ENCODE assay signal across 8 cellular contexts in genomic region chr9:113220467-113221002, GRCh38. TPM values are rescaled to one million over a fixed set of nuclear protein-coding genes. Genes with fewer than 3 reads are reported as not detected.
DNase-seq lines count a peak whose midpoint lies in the region; ATAC-seq and TF ChIP-seq lines count a peak whose summit lies in the region.

No MANE protein-coding gene starts in this region.

- 5 to 10% (median 8%) methylated on average over 11 of the region's 11 CpGs for WGBS in stomach, 5 donors

- peak overlapping the region; percentile 96 for H3K27ac Mint-ChIP-seq in stimulated activated naive CD8-positive, alpha-beta T cell treated with anti-CD3 and anti-CD28 coated beads, Interleukin-15, Interleukin-2, amounts not matched to agents 100 ng/mL and 50 ng/mL, for 24 hours
- H3K27ac Mint-ChIP-seq in activated T-helper 1 cell treated with anti-CD3 and anti-CD28 coated beads, Interleukin-12 subunit alpha, Interleukin-12 subunit beta, Interleukin-2, Interleukin-4 antibody, amounts not matched to agents 30 ng/mL and 10 ng/mL and 1 ng/mL, durations not matched to agents 14 hours and 24 hours and 36 hours, result peak overlapping the region; percentile 97

- no peak for TF ChIP-seq EP300 in stomach (IDR thresholded peaks at IDR 0.05)

- H3K9me3 ChIP-seq in iPS-18a (ENCODE audit: control insufficient read depth, low read depth, low read length) (no peaks in the 10 kb centered on the region), stomach (no peaks in the 10 kb centered on the region)

- peak overlapping the region; percentile 98 for H3K4me3 Mint-ChIP-seq in stimulated activated naive CD8-positive, alpha-beta T cell treated with anti-CD3 and anti-CD28 coated beads, Interleukin-15, Interleukin-2, amounts not matched to agents 100 ng/mL and 50 ng/mL, for 24 hours
- H3K4me3 Mint-ChIP-seq in activated T-helper 1 cell treated with anti-CD3 and anti-CD28 coated beads, Interleukin-12 subunit alpha, Interleukin-12 subunit beta, Interleukin-2, Interleukin-4 antibody, amounts not matched to agents 30 ng/mL and 10 ng/mL and 1 ng/mL, durations not matched to agents 14 hours and 24 hours and 36 hours, result peak overlapping the region; percentile 98

- H3K4me1 ChIP-seq in iPS-18a (ENCODE audit: control insufficient read depth, low read depth, low read length) (peaks cover 13% of the 10 kb centered on the region), stomach (peaks cover 31 to 78% (median 50%) of the 10 kb centered on the region in 4 donors)

- TF ChIP-seq CTCF in stomach (IDR thresholded peaks at IDR 0.05), result no peak

- H3K9ac ChIP-seq in iPS-18a (ENCODE audit: low read length), result peak overlapping the region; percentile 80

- TF ChIP-seq POLR2A in stomach (IDR thresholded peaks at IDR 0.05), result no peak

- DNase-seq in stimulated activated naive CD8-positive, alpha-beta T cell treated with anti-CD3 and anti-CD28 coated beads, Interleukin-15, Interleukin-2, amounts not matched to agents 100 U/mL and 50 U/mL, for 24 hours, result no peak
- DNase-seq in activated T-helper 1 cell treated with anti-CD3 and anti-CD28 coated beads, Interleukin-12 subunit alpha, Interleukin-12 subunit beta, Interleukin-2, Interleukin-4 antibody, amounts not matched to agents 30 ng/mL and 10 ng/mL and 1 ng/mL, durations not matched to agents 14 hours and 24 hours and 36 hours (ENCODE audit: low spot score), result no peak
- no peak for DNase-seq in stomach
- DNase-seq in Kasumi-1 (lab: John Stamatoyannopoulos, UW), result no peak

- H3K4me1 Mint-ChIP-seq in stimulated activated naive CD8-positive, alpha-beta T cell treated with anti-CD3 and anti-CD28 coated beads, Interleukin-15, Interleukin-2, amounts not matched to agents 100 ng/mL and 50 ng/mL, for 24 hours (ENCODE audit: low read depth), result peaks cover 49% of the 10 kb centered on the region
- H3K4me1 Mint-ChIP-seq in activated T-helper 1 cell treated with anti-CD3 and anti-CD28 coated beads, Interleukin-12 subunit alpha, Interleukin-12 subunit beta, Interleukin-2, Interleukin-4 antibody, amounts not matched to agents 30 ng/mL and 10 ng/mL and 1 ng/mL, durations not matched to agents 14 hours and 24 hours and 36 hours (ENCODE audit: low read depth), result peaks cover 65% of the 10 kb centered on the region

- no peak for ATAC-seq in stimulated activated naive CD8-positive, alpha-beta T cell treated with anti-CD3 and anti-CD28 coated beads, Interleukin-15, Interleukin-2, amounts not matched to agents 100 U/mL and 50 U/mL, for 24 hours
- ATAC-seq in HG03469 (IDR thresholded peaks at IDR 0.05; ENCODE audit: unreplicated experiment) (no peak), HG03135 (IDR thresholded peaks at IDR 0.05; ENCODE audit: unreplicated experiment) (no peak)

- H3K27me3 Mint-ChIP-seq in stimulated activated naive CD8-positive, alpha-beta T cell treated with anti-CD3 and anti-CD28 coated beads, Interleukin-15, Interleukin-2, amounts not matched to agents 100 ng/mL and 50 ng/mL, for 24 hours, result no peaks in the 10 kb centered on the region
- no peaks in the 10 kb centered on the region for H3K27me3 Mint-ChIP-seq in activated T-helper 1 cell treated with anti-CD3 and anti-CD28 coated beads, Interleukin-12 subunit alpha, Interleukin-12 subunit beta, Interleukin-2, Interleukin-4 antibody, amounts not matched to agents 30 ng/mL and 10 ng/mL and 1 ng/mL, durations not matched to agents 14 hours and 24 hours and 36 hours (ENCODE audit: insufficient read depth)

- no peaks in the 10 kb centered on the region for H3K9me3 Mint-ChIP-seq in stimulated activated naive CD8-positive, alpha-beta T cell treated with anti-CD3 and anti-CD28 coated beads, Interleukin-15, Interleukin-2, amounts not matched to agents 100 ng/mL and 50 ng/mL, for 24 hours
- H3K9me3 Mint-ChIP-seq in activated T-helper 1 cell treated with anti-CD3 and anti-CD28 coated beads, Interleukin-12 subunit alpha, Interleukin-12 subunit beta, Interleukin-2, Interleukin-4 antibody, amounts not matched to agents 30 ng/mL and 10 ng/mL and 1 ng/mL, durations not matched to agents 14 hours and 24 hours and 36 hours, result no peaks in the 10 kb centered on the region

- H3K36me3 Mint-ChIP-seq in stimulated activated naive CD8-positive, alpha-beta T cell treated with anti-CD3 and anti-CD28 coated beads, Interleukin-15, Interleukin-2, amounts not matched to agents 100 ng/mL and 50 ng/mL, for 24 hours (ENCODE audit: low read depth), result peaks cover 12% of the 10 kb centered on the region
- peaks cover 17% of the 10 kb centered on the region for H3K36me3 Mint-ChIP-seq in activated T-helper 1 cell treated with anti-CD3 and anti-CD28 coated beads, Interleukin-12 subunit alpha, Interleukin-12 subunit beta, Interleukin-2, Interleukin-4 antibody, amounts not matched to agents 30 ng/mL and 10 ng/mL and 1 ng/mL, durations not matched to agents 14 hours and 24 hours and 36 hours (ENCODE audit: low read depth)

- peaks cover 5% of the 10 kb centered on the region for H3K36me3 ChIP-seq in iPS-18a (ENCODE audit: control insufficient read depth, low read depth, low read length)
- no peaks in the 10 kb centered on the region for H3K36me3 ChIP-seq in stomach

- H3K4me3 ChIP-seq in iPS-18a (ENCODE audit: low read length) (peak overlapping the region; percentile 97), stomach (peak overlapping the region; percentile 71 to 75 (median 72))

- H3K27ac ChIP-seq in iPS-18a (ENCODE audit: low read length) (peak overlapping the region; percentile 42), stomach (peak overlapping the region; percentile 73 to 93 (median 90))

- no peaks in the 10 kb centered on the region for H3K27me3 ChIP-seq in iPS-18a (ENCODE audit: control insufficient read depth, insufficient read depth, low read length)
- no peaks in the 10 kb centered on the region for H3K27me3 ChIP-seq in stomach

- intact Hi-C loops in activated T-helper 1 cell treated with anti-CD3 and anti-CD28 coated beads, Interleukin-12 subunit alpha, Interleukin-12 subunit beta, Interleukin-2, Interleukin-4 antibody, amounts not matched to agents 30 ng/mL and 10 ng/mL and 1 ng/mL, durations not matched to agents 14 hours and 24 hours and 36 hours (cut with micrococcal nuclease), result loop anchor here (1.0 to 10.0 kb wide), 15 partner anchors 55 to 1736 kb away; partner anchors contain the start of genes ALAD, ATP6V1G1, C9orf43 and CDC26
- intact Hi-C loops in stomach (cut with DNase I; ENCODE audit: low total_unique reads), result no loop called here

RNA-seq across cellular contexts. Expression of gene FKBP15, which starts 0.5 kb away (rescaled TPM):
- total RNA-seq in activated T-helper 1 cell treated with anti-CD3 and anti-CD28 coated beads, Interleukin-12 subunit alpha, Interleukin-12 subunit beta, Interleukin-2, Interleukin-4 antibody, amounts not matched to agents 30 ng/mL and 10 ng/mL and 1 ng/mL, durations not matched to agents 14 hours and 24 hours and 36 hours, result 34.9 and 35.8 TPM in 2 replicates
- 10 to 100 TPM; 11.1 to 36.6 (median 23.8) TPM for total RNA-seq in stomach
- polyA plus RNA-seq in stomach, result 1 to 10 TPM; 5.5 to 9.6 (median 6.0) TPM

RNA-seq across cellular contexts. Expression of gene SLC31A1, which starts 0.8 kb away (rescaled TPM):
- total RNA-seq in activated T-helper 1 cell treated with anti-CD3 and anti-CD28 coated beads, Interleukin-12 subunit alpha, Interleukin-12 subunit beta, Interleukin-2, Interleukin-4 antibody, amounts not matched to agents 30 ng/mL and 10 ng/mL and 1 ng/mL, durations not matched to agents 14 hours and 24 hours and 36 hours, result 16.1 and 17.6 TPM in 2 replicates
- 100 to 1,000 TPM in 1 of 5 donors, 10 to 100 TPM in 4; 11.1 to 106 (median 18.8) TPM for total RNA-seq in stomach
- 1 to 10 TPM; 4.7 to 8.2 (median 4.9) TPM for polyA plus RNA-seq in stomach

RNA-seq across cellular contexts. Expression of gene CDC26, which starts 54.8 kb away (rescaled TPM):
- 49.9 and 50.6 TPM in 2 replicates for total RNA-seq in activated T-helper 1 cell treated with anti-CD3 and anti-CD28 coated beads, Interleukin-12 subunit alpha, Interleukin-12 subunit beta, Interleukin-2, Interleukin-4 antibody, amounts not matched to agents 30 ng/mL and 10 ng/mL and 1 ng/mL, durations not matched to agents 14 hours and 24 hours and 36 hours
- 10 to 100 TPM in 4 of 5 donors, 1 to 10 TPM in 1; 7.2 to 46.1 (median 25.4) TPM for total RNA-seq in stomach
- 10 to 100 TPM; 28.2 to 66.4 (median 45.3) TPM for polyA plus RNA-seq in stomach

RNA-seq across cellular contexts. Expression of gene PRPF4, which starts 54.9 kb away (rescaled TPM):
- 59.2 and 60.2 TPM in 2 replicates for total RNA-seq in activated T-helper 1 cell treated with anti-CD3 and anti-CD28 coated beads, Interleukin-12 subunit alpha, Interleukin-12 subunit beta, Interleukin-2, Interleukin-4 antibody, amounts not matched to agents 30 ng/mL and 10 ng/mL and 1 ng/mL, durations not matched to agents 14 hours and 24 hours and 36 hours
- total RNA-seq in stomach, result 10 to 100 TPM in 2 of 5 donors, 1 to 10 TPM in 3; 3.2 to 25.0 (median 9.9) TPM
- 10 to 100 TPM in 2 of 3 donors, 1 to 10 TPM in 1; 7.8 to 11.4 (median 10.0) TPM for polyA plus RNA-seq in stomach
